1 cellular context compared by ENCODE assay signal in genomic region chr14:68964300-68965093, GRCh38.
TF ChIP-seq lines count a peak whose summit lies in the region.

No MANE protein-coding gene starts in this region.

TF ChIP-seq in liver, 16 proteins besides CTCF, POLR2A, EP300 and RAD21 (continued from another document):
- TF ChIP-seq YY1 (IDR thresholded peaks at IDR 0.05), result peak; percentile 17
- TF ChIP-seq HNF4G (IDR thresholded peaks at IDR 0.05), result peak; percentile 39
